ENCODE assay signal across 8 cellular contexts in the genomic region with DNA sequence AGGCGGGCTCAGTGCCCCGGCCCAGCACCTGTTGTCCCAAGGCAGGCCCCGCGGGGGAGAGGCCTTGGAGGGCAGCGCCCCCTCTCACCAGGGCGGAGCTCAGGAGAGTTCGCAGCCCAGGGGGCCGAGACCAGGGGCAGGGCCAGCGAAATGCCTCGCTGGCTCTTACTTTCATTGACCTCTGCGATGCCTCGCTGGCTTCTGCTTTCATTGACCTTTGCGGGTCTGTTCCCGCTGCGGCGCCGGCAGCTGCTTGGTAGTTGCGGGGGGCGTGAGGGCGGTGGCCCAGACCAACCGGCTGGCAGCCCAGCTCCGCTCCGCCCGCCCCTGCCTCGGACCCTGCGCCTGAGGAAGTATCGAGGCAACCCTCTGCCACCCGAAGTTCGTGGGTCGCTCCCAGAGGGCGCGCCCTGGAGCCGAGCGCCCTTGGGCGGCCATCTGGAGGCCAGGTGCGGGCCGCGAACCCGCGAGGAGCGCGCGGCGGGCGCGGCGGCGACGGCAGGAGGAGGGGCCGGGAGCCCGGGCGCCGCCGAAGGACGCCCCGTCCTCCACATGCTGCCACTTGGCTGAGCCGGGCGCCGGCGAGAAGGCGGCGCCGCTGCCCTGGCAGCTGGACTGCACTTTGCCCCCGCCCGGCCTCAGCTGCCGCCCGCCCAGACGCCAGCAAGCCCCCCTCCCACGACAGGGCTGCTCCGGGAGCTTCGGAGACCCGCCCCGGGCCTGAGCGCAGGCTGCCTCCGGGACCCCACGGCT.
DNase-seq lines count a peak whose midpoint lies in the region; ATAC-seq and TF ChIP-seq lines count a peak whose summit lies in the region.

No MANE protein-coding gene starts in this region.

- peaks cover 10% of the 10 kb centered on the region for H3K4me1 Mint-ChIP-seq in activated T-cell treated with anti-CD3 and anti-CD28 coated beads, Interleukin-2, amount 50 U/mL, for 72 hours (ENCODE audit: low read depth)

- H3K27ac ChIP-seq in heart left ventricle = peak overlapping the region; percentile 83 to 97 (median 94)
- H3K27ac ChIP-seq in osteoblast (ENCODE audit: low read depth, low read length) = no peak overlapping the region

- H3K9me3 ChIP-seq in heart left ventricle (no peaks in the 10 kb centered on the region), osteoblast (ENCODE audit: low read depth, low read length) (no peaks in the 10 kb centered on the region)

- DNase-seq in AG08396 (ENCODE audit: low spot score) (peak; percentile 76), GM13977 (ENCODE audit: low spot score) (peak; percentile 77), NCI-H1694 (lab: John Stamatoyannopoulos, UW) (peak; percentile 20), heart left ventricle (peak; percentile 73 to 88 (median 83)), osteoblast (ENCODE audit: insufficient read length, low spot score, missing footprints) (peak; percentile 89)
- peak; percentile 43 to 53 for DNase-seq in activated T-cell treated with anti-CD3 and anti-CD28 coated beads, Interleukin-2, amount 50 U/mL, for 72 hours
- DNase-seq in NK-92 treated with Interleukin-12 subunit alpha and Interleukin-12 subunit beta, amount 100 ng/mL, for 24 hours (lab: John Stamatoyannopoulos, UW) = no peak

- intact Hi-C loops in heart left ventricle (cut with DNase I) = loop anchor here in 6 of 10 donors (2.0 to 10.0 kb wide), 6 partner anchors 86 to 134 kb away; a partner anchor contains a TSS

- H4K20me1 ChIP-seq in osteoblast (ENCODE audit: insufficient read depth, low read length) = no peaks in the 10 kb centered on the region

- H3K4me1 ChIP-seq in heart left ventricle (peaks cover 0 to 49% (median 12%) of the 10 kb centered on the region in 12 donors), osteoblast (ENCODE audit: insufficient read depth, low read length) (peaks cover 9% of the 10 kb centered on the region)

- WGBS in heart left ventricle, 4 donors = 0 to 2% (median 1%) methylated on average over 31 to 76 of the region's 76 CpGs

- in situ Hi-C loops in GM13977 (cut with MboI; ENCODE audit: low pct_unique_long_range_greater_than_20kb, low sequenced_read_pairs, unreplicated experiment) = no loop called here

- H3K4me3 Mint-ChIP-seq in activated T-cell treated with anti-CD3 and anti-CD28 coated beads, Interleukin-2, amount 50 U/mL, for 72 hours = peak overlapping the region; percentile 67 to 70

- no peak overlapping the region for H3K27ac Mint-ChIP-seq in activated T-cell treated with anti-CD3 and anti-CD28 coated beads, Interleukin-2, amount 50 U/mL, for 72 hours

- H3K79me2 ChIP-seq in osteoblast (ENCODE audit: insufficient read depth, low read length) = no peaks in the 10 kb centered on the region

- H3K36me3 ChIP-seq in heart left ventricle (no peaks in the 10 kb centered on the region), osteoblast (ENCODE audit: insufficient read depth, low read length) (no peaks in the 10 kb centered on the region)

- peak in 1 of 2 donors; percentile 37 for TF ChIP-seq POLR2A in heart left ventricle (IDR thresholded peaks at IDR 0.05)

- no peaks in the 10 kb centered on the region for H3K36me3 Mint-ChIP-seq in activated T-cell treated with anti-CD3 and anti-CD28 coated beads, Interleukin-2, amount 50 U/mL, for 72 hours (ENCODE audit: insufficient read depth in 2 of 2)

- peak overlapping the region; percentile 87 for H2AFZ ChIP-seq in osteoblast (ENCODE audit: low read length)

- ATAC-seq in HG02642 (IDR thresholded peaks at IDR 0.05; ENCODE audit: poor library complexity, unreplicated experiment) = peak; percentile 82
- peak; percentile 75 to 83 for ATAC-seq in activated T-cell treated with anti-CD3 and anti-CD28 coated beads, Interleukin-2, amount 50 U/mL, for 72 hours (replicated peaks in 1 of 2)
- peak; percentile 84 to 93 (median 92) for ATAC-seq in heart left ventricle

- peak; percentile 65 for TF ChIP-seq CTCF in GM13977 (IDR thresholded peaks at IDR 0.05; ENCODE audit: extremely low read depth, insufficient read depth, missing control alignments)
- TF ChIP-seq CTCF in heart left ventricle (IDR thresholded peaks at IDR 0.05) = peak; percentile 30 to 67 (median 54)
- no peak for TF ChIP-seq CTCF in osteoblast (IDR thresholded peaks at IDR 0.05; ENCODE audit: extremely low read depth, low read depth, low read length)

- H3K27me3 Mint-ChIP-seq in activated T-cell treated with anti-CD3 and anti-CD28 coated beads, Interleukin-2, amount 50 U/mL, for 72 hours (ENCODE audit: low read depth) = peaks cover 31% of the 10 kb centered on the region

- no peaks in the 10 kb centered on the region for H3K9me3 Mint-ChIP-seq in activated T-cell treated with anti-CD3 and anti-CD28 coated beads, Interleukin-2, amount 50 U/mL, for 72 hours

- H3K4me3 ChIP-seq in heart left ventricle = peak overlapping the region; percentile 63 to 87 (median 71)
- H3K4me3 ChIP-seq in osteoblast (ENCODE audit: insufficient read depth, low read length) = peak overlapping the region; percentile 74

- H3K27me3 ChIP-seq in heart left ventricle = no peaks in the 10 kb centered on the region
- H3K27me3 ChIP-seq in osteoblast (ENCODE audit: insufficient read depth, low read length) = no peaks in the 10 kb centered on the region

- peak overlapping the region; percentile 88 for H3K4me2 ChIP-seq in osteoblast (ENCODE audit: insufficient read depth, low read length)
